1 cellular context compared by ENCODE assay signal in the genomic region with DNA sequence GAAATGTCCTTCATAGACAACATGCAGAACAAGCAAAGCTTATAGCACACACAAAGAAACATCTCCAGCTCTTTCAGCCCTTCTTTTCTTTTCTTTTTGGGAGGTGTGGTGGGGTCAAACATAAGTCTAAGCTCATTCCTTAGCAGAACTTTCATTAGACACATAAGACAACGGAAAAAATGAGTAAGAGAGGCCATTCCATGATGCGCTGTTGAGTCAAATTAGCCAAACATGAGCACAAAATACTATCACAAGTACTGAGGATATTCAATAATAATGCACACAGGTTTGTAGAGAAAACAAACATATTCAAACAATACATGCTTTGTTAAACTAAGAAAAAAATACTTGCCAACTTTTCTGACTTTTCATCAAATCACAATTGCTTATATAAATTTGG.
TF ChIP-seq lines count a peak whose summit lies in the region.

No MANE protein-coding gene starts in this region.

TF ChIP-seq in GM23338, 12 proteins besides CTCF, POLR2A, EP300 and RAD21 (continued from another document):
- TF ChIP-seq, protein P1, sequence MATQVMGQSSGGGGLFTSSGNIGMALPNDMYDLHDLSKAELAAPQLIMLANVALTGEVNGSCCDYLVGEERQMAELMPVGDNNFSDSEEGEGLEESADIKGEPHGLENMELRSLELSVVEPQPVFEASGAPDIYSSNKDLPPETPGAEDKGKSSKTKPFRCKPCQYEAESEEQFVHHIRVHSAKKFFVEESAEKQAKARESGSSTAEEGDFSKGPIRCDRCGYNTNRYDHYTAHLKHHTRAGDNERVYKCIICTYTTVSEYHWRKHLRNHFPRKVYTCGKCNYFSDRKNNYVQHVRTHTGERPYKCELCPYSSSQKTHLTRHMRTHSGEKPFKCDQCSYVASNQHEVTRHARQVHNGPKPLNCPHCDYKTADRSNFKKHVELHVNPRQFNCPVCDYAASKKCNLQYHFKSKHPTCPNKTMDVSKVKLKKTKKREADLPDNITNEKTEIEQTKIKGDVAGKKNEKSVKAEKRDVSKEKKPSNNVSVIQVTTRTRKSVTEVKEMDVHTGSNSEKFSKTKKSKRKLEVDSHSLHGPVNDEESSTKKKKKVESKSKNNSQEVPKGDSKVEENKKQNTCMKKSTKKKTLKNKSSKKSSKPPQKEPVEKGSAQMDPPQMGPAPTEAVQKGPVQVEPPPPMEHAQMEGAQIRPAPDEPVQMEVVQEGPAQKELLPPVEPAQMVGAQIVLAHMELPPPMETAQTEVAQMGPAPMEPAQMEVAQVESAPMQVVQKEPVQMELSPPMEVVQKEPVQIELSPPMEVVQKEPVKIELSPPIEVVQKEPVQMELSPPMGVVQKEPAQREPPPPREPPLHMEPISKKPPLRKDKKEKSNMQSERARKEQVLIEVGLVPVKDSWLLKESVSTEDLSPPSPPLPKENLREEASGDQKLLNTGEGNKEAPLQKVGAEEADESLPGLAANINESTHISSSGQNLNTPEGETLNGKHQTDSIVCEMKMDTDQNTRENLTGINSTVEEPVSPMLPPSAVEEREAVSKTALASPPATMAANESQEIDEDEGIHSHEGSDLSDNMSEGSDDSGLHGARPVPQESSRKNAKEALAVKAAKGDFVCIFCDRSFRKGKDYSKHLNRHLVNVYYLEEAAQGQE (IDR thresholded peaks at IDR 0.05; ENCODE audit: unreplicated experiment): no peak
- TF ChIP-seq ZNF114 (CRISPR knock-in tag; IDR thresholded peaks at IDR 0.05) (no peak), ZNF331 (CRISPR knock-in tag; IDR thresholded peaks at IDR 0.05; ENCODE audit: low read depth) (no peak), EZH2phosphoT487 (IDR thresholded peaks at IDR 0.05; ENCODE audit: unreplicated experiment) (no peak), NANOG (IDR thresholded peaks at IDR 0.05; ENCODE audit: borderline replicate concordance) (no peak), STAT1 (IDR thresholded peaks at IDR 0.05; ENCODE audit: unreplicated experiment) (no peak), POLR2AphosphoS5 (IDR thresholded peaks at IDR 0.05; ENCODE audit: low read depth) (no peak), CREB1 (CRISPR knock-in tag; IDR thresholded peaks at IDR 0.05; ENCODE audit: low read depth) (no peak), EZH2 (IDR thresholded peaks at IDR 0.05; ENCODE audit: low read depth, unreplicated experiment) (no peak)
- TF ChIP-seq, protein P2, sequence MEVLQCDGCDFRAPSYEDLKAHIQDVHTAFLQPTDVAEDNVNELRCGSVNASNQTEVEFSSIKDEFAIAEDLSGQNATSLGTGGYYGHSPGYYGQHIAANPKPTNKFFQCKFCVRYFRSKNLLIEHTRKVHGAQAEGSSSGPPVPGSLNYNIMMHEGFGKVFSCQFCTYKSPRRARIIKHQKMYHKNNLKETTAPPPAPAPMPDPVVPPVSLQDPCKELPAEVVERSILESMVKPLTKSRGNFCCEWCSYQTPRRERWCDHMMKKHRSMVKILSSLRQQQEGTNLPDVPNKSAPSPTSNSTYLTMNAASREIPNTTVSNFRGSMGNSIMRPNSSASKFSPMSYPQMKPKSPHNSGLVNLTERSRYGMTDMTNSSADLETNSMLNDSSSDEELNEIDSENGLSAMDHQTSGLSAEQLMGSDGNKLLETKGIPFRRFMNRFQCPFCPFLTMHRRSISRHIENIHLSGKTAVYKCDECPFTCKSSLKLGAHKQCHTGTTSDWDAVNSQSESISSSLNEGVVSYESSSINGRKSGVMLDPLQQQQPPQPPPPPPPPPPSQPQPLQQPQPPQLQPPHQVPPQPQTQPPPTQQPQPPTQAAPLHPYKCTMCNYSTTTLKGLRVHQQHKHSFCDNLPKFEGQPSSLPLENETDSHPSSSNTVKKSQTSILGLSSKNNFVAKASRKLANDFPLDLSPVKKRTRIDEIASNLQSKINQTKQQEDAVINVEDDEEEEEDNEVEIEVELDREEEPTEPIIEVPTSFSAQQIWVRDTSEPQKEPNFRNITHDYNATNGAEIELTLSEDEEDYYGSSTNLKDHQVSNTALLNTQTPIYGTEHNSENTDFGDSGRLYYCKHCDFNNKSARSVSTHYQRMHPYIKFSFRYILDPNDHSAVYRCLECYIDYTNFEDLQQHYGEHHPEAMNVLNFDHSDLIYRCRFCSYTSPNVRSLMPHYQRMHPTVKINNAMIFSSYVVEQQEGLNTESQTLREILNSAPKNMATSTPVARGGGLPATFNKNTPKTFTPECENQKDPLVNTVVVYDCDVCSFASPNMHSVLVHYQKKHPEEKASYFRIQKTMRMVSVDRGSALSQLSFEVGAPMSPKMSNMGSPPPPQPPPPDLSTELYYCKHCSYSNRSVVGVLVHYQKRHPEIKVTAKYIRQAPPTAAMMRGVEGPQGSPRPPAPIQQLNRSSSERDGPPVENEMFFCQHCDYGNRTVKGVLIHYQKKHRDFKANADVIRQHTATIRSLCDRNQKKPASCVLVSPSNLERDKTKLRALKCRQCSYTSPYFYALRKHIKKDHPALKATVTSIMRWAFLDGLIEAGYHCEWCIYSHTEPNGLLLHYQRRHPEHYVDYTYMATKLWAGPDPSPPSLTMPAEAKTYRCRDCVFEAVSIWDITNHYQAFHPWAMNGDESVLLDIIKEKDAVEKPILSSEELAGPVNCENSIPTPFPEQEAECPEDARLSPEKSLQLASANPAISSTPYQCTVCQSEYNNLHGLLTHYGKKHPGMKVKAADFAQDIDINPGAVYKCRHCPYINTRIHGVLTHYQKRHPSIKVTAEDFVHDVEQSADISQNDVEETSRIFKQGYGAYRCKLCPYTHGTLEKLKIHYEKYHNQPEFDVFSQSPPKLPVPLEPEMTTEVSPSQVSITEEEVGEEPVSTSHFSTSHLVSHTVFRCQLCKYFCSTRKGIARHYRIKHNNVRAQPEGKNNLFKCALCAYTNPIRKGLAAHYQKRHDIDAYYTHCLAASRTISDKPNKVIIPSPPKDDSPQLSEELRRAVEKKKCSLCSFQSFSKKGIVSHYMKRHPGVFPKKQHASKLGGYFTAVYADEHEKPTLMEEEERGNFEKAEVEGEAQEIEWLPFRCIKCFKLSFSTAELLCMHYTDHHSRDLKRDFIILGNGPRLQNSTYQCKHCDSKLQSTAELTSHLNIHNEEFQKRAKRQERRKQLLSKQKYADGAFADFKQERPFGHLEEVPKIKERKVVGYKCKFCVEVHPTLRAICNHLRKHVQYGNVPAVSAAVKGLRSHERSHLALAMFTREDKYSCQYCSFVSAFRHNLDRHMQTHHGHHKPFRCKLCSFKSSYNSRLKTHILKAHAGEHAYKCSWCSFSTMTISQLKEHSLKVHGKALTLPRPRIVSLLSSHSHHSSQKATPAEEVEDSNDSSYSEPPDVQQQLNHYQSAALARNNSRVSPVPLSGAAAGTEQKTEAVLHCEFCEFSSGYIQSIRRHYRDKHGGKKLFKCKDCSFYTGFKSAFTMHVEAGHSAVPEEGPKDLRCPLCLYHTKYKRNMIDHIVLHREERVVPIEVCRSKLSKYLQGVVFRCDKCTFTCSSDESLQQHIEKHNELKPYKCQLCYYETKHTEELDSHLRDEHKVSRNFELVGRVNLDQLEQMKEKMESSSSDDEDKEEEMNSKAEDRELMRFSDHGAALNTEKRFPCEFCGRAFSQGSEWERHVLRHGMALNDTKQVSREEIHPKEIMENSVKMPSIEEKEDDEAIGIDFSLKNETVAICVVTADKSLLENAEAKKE (CRISPR knock-in tag; IDR thresholded peaks at IDR 0.05): no peak
- TF ChIP-seq, protein P3, sequence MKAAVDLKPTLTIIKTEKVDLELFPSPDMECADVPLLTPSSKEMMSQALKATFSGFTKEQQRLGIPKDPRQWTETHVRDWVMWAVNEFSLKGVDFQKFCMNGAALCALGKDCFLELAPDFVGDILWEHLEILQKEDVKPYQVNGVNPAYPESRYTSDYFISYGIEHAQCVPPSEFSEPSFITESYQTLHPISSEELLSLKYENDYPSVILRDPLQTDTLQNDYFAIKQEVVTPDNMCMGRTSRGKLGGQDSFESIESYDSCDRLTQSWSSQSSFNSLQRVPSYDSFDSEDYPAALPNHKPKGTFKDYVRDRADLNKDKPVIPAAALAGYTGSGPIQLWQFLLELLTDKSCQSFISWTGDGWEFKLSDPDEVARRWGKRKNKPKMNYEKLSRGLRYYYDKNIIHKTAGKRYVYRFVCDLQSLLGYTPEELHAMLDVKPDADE (IDR thresholded peaks at IDR 0.05): no peak
